In the genomic region with DNA sequence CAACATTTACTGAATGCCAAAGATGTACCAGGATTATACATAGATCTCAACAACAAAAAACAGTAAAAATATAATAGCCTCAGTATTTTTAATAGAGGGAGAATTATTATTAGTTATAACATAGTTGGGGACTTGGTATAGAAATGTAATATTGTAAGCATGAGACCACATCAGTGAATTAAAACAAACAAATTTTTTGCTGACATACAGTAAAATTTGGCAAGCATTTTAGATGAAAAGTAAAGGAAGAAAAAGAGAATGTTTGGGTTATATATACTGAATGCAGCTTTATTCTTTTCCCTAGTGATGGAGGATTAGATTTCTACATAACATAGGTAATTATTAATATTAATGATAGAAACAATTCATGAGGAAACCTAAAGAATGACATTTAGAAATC, we compare ENCODE assay signal across 34 cellular contexts.
"Had no signal": no experiment of that assay in that cellular context is flagged by ENCODE, and none has a peak within 500 bp of the region (broad histone marks: within the 10 kb centered on the region; RNA-seq: fewer than 3 reads in every experiment).

No MANE protein-coding gene starts in this region.

- ATAC-seq: activated CD8-positive, alpha-beta memory T cell treated with anti-CD3 and anti-CD28 coated beads, Interleukin-2, amount 10 ng/mL, durations not matched to agents 7 days and 5 days; activated CD8-positive, alpha-beta T cell treated with anti-CD3 and anti-CD28 coated beads, Interleukin-2, amount 10 ng/mL, durations not matched to agents 7 days and 5 days; activated naive CD4-positive, alpha-beta T cell treated with anti-CD3 and anti-CD28 coated beads, Interleukin-2, amount 50 U/mL, for 72 hours; body of pancreas had no signal

- H3K4me3 Mint-ChIP-seq: activated B cell treated with CpG ODN at 0.5 μM for 24 hours; activated CD4-positive, alpha-beta memory T cell treated with anti-CD3 and anti-CD28 coated beads, Interleukin-2, amount 10 ng/mL, durations not matched to agents 7 days and 5 days; activated CD4-positive, alpha-beta T cell treated with anti-CD3 and anti-CD28 coated beads, Interleukin-2, amount 10 ng/mL, durations not matched to agents 24 days and 14 days; activated CD8-positive, alpha-beta memory T cell treated with anti-CD3 and anti-CD28 coated beads, Interleukin-2, amount 10 ng/mL, durations not matched to agents 7 days and 5 days; activated CD8-positive, alpha-beta T cell treated with anti-CD3 and anti-CD28 coated beads, Interleukin-2, amount 10 ng/mL, durations not matched to agents 7 days and 5 days; activated naive CD4-positive, alpha-beta T cell treated with anti-CD3 and anti-CD28 coated beads for 36 hours; activated naive CD8-positive, alpha-beta T cell treated with anti-CD3 and anti-CD28 coated beads for 36 hours; activated T-cell treated with anti-CD3 and anti-CD28 coated beads, Interleukin-2, amount 50 U/mL, for 24 hours; T-helper 1 cell treated with Interleukin-12 subunit alpha and Interleukin-12 subunit beta and Interleukin-4 antibody, amounts not matched to agents 30 μg/mL and 1 μg/mL, for 36 hours; T-helper 2 cell treated with Interferon-gamma antibody and Interleukin-4, amounts not matched to agents 5 μg/mL and 100 μg/mL, for 36 hours had no signal

- H3K36me3 Mint-ChIP-seq: activated CD8-positive, alpha-beta memory T cell treated with anti-CD3 and anti-CD28 coated beads, Interleukin-2, amount 10 ng/mL, durations not matched to agents 7 days and 5 days; activated naive CD4-positive, alpha-beta T cell treated with anti-CD3 and anti-CD28 coated beads, Interleukin-2, amount 50 U/mL, for 72 hours; activated naive CD8-positive, alpha-beta T cell treated with anti-CD3 and anti-CD28 coated beads for 36 hours had no signal

- H3K4me1 Mint-ChIP-seq: activated B cell treated with CpG ODN at 0.5 μM for 24 hours; activated CD4-positive, alpha-beta memory T cell treated with anti-CD3 and anti-CD28 coated beads, Interleukin-2, amount 10 ng/mL, durations not matched to agents 7 days and 5 days; activated CD4-positive, alpha-beta T cell treated with anti-CD3 and anti-CD28 coated beads, Interleukin-2, amount 10 ng/mL, durations not matched to agents 24 days and 14 days; activated CD8-positive, alpha-beta memory T cell treated with anti-CD3 and anti-CD28 coated beads, Interleukin-2, amount 10 ng/mL, durations not matched to agents 7 days and 5 days; activated naive CD8-positive, alpha-beta T cell treated with anti-CD3 and anti-CD28 coated beads for 36 hours had no signal

- H3K27ac Mint-ChIP-seq: activated B cell treated with CpG ODN at 0.5 μM for 24 hours; activated CD4-positive, alpha-beta memory T cell treated with anti-CD3 and anti-CD28 coated beads, Interleukin-2, amount 10 ng/mL, durations not matched to agents 7 days and 5 days; activated CD4-positive, alpha-beta T cell treated with anti-CD3 and anti-CD28 coated beads, Interleukin-2, amount 10 ng/mL, durations not matched to agents 24 days and 14 days; activated CD8-positive, alpha-beta memory T cell treated with anti-CD3 and anti-CD28 coated beads, Interleukin-2, amount 10 ng/mL, durations not matched to agents 7 days and 5 days; activated CD8-positive, alpha-beta T cell treated with anti-CD3 and anti-CD28 coated beads, Interleukin-2, amount 10 ng/mL, durations not matched to agents 7 days and 5 days; activated naive CD4-positive, alpha-beta T cell treated with anti-CD3 and anti-CD28 coated beads for 36 hours; activated naive CD8-positive, alpha-beta T cell treated with anti-CD3 and anti-CD28 coated beads for 36 hours; activated T-cell treated with anti-CD3 and anti-CD28 coated beads, Interleukin-2, amount 50 U/mL, for 24 hours; T-helper 1 cell treated with Interleukin-12 subunit alpha and Interleukin-12 subunit beta and Interleukin-4 antibody, amounts not matched to agents 30 μg/mL and 1 μg/mL, for 36 hours; T-helper 2 cell treated with Interferon-gamma antibody and Interleukin-4, amounts not matched to agents 5 μg/mL and 100 μg/mL, for 36 hours had no signal

- H3K4me3 ChIP-seq: adrenal gland, body of pancreas, breast epithelium had no signal

- H3K9me3 ChIP-seq: adrenal gland, body of pancreas, breast epithelium had no signal

- H3K27me3 ChIP-seq: adrenal gland, body of pancreas, brain microvascular endothelial cell, breast epithelium had no signal

- H3K27me3 Mint-ChIP-seq: activated CD4-positive, alpha-beta T cell treated with anti-CD3 and anti-CD28 coated beads, Interleukin-2, amount 10 ng/mL, durations not matched to agents 24 days and 14 days; activated naive CD8-positive, alpha-beta T cell treated with anti-CD3 and anti-CD28 coated beads for 36 hours; activated T-cell treated with anti-CD3 and anti-CD28 coated beads, Interleukin-2, amount 50 U/mL, for 24 hours had no signal

- H3K4me1 ChIP-seq: adrenal gland, breast epithelium had no signal

- DNase-seq: activated B cell treated with CpG ODN at 0.5 μM for 24 hours; activated CD4-positive, alpha-beta memory T cell treated with anti-CD3 and anti-CD28 coated beads, Interleukin-2, amount 10 ng/mL, durations not matched to agents 7 days and 5 days; activated CD4-positive, alpha-beta T cell treated with anti-CD3 and anti-CD28 coated beads for 4 hours; activated CD4-positive, alpha-beta T cell treated with anti-CD3 and anti-CD28 coated beads, Interleukin-2, amount 10 ng/mL, durations not matched to agents 24 days and 14 days; activated CD4-positive, alpha-beta T cell treated with anti-CD3 and anti-CD28 coated beads, Interleukin-2, amount 50 U/mL, for 48 hours; activated CD4-positive, CD25-positive, alpha-beta regulatory T cell treated with anti-CD3 and anti-CD28 coated beads, Interleukin-2, amount 50 U/mL, for 72 hours; activated CD8-positive, alpha-beta memory T cell treated with anti-CD3 and anti-CD28 coated beads for 24 hours; activated CD8-positive, alpha-beta memory T cell treated with anti-CD3 and anti-CD28 coated beads, Interleukin-2, amount 10 ng/mL, durations not matched to agents 7 days and 5 days; activated CD8-positive, alpha-beta memory T cell treated with anti-CD3 and anti-CD28 coated beads, Interleukin-2, amount 50 U/mL, for 48 hours; activated CD8-positive, alpha-beta T cell treated with anti-CD3 and anti-CD28 coated beads, Interleukin-2, amount 10 ng/mL, durations not matched to agents 7 days and 5 days; activated effector memory CD4-positive, alpha-beta T cell treated with anti-CD3 and anti-CD28 coated beads, Interleukin-2, amount 50 U/mL, for 16 hours; activated gamma-delta T cell treated with Interleukin-2 at 50 U/mL for 16 hours; activated naive CD4-positive, alpha-beta T cell; activated naive CD4-positive, alpha-beta T cell treated with anti-CD3 and anti-CD28 coated beads for 36 hours; activated naive CD4-positive, alpha-beta T cell treated with anti-CD3 and anti-CD28 coated beads, Interleukin-2, amount 50 U/mL, for 16 hours; activated naive CD8-positive, alpha-beta T cell treated with anti-CD3 and anti-CD28 coated beads for 36 hours; activated T-cell treated with anti-CD3 and anti-CD28 coated beads, Interleukin-2, amount 50 U/mL, for 24 hours; activated T-cell treated with anti-CD3 and anti-CD28 coated beads, Interleukin-2, amount 50 U/mL, for 48 hours; adrenal gland; amniotic stem cell; aorta; body of pancreas; brain microvascular endothelial cell; central memory CD4-positive, alpha-beta T cell; T-helper 2 cell; T-helper 9 cell had no signal

- H3K9me3 Mint-ChIP-seq: activated B cell treated with CpG ODN at 0.5 μM for 24 hours; activated CD4-positive, alpha-beta memory T cell treated with anti-CD3 and anti-CD28 coated beads, Interleukin-2, amount 10 ng/mL, durations not matched to agents 7 days and 5 days; activated CD4-positive, alpha-beta T cell treated with anti-CD3 and anti-CD28 coated beads, Interleukin-2, amount 10 ng/mL, durations not matched to agents 24 days and 14 days; activated naive CD4-positive, alpha-beta T cell treated with anti-CD3 and anti-CD28 coated beads for 36 hours; activated naive CD4-positive, alpha-beta T cell treated with anti-CD3 and anti-CD28 coated beads, Interleukin-2, amount 50 U/mL, for 72 hours; activated naive CD8-positive, alpha-beta T cell treated with anti-CD3 and anti-CD28 coated beads for 36 hours; activated T-cell treated with anti-CD3 and anti-CD28 coated beads, Interleukin-2, amount 50 U/mL, for 24 hours; T-helper 1 cell treated with Interleukin-12 subunit alpha and Interleukin-12 subunit beta and Interleukin-4 antibody, amounts not matched to agents 30 μg/mL and 1 μg/mL, for 36 hours; T-helper 2 cell treated with Interferon-gamma antibody and Interleukin-4, amounts not matched to agents 5 μg/mL and 100 μg/mL, for 36 hours had no signal

- FAIRE-seq: astrocyte, colon, TTC549 had no signal

- H3K36me3 ChIP-seq: adrenal gland, brain microvascular endothelial cell, breast epithelium had no signal

- H3K27ac ChIP-seq: adrenal gland, body of pancreas, brain microvascular endothelial cell, breast epithelium, VCaP had no signal
